Comparison of ENCODE assay signal across 26 cellular contexts in genomic region chr2:234254783-234255521, GRCh38.
DNase-seq lines count a peak whose midpoint lies in the region; ATAC-seq, FAIRE-seq and TF ChIP-seq lines count a peak whose summit lies in the region.
"Had no signal": no experiment of that assay in that cellular context is flagged by ENCODE, and none has a peak within 500 bp of the region (broad histone marks: within the 10 kb centered on the region; RNA-seq: fewer than 3 reads in every experiment).

No MANE protein-coding gene starts in this region.

- H3K79me2 ChIP-seq in PC-9 (ENCODE audit: low read depth) (no peaks in the 10 kb centered on the region), mammary epithelial cell (ENCODE audit: insufficient read depth, low read length) (no peaks in the 10 kb centered on the region)

- in situ Hi-C loops in mammary epithelial cell (cut with MboI; ENCODE audit: low sequenced_read_pairs in 2 of 2): loop anchor here (5.0 to 25.0 kb wide), 4 partner anchors 118 to 280 kb away; partner anchors contain the start of gene ARL4C (in 2 of the 2)

- H3F3A ChIP-seq in PC-9 (ENCODE audit: insufficient read depth, low read depth): peaks cover 63% of the 10 kb centered on the region

- TF ChIP-seq CTCF in PC-9 (conservative IDR thresholded peaks at IDR 0.05) (no peak), mammary epithelial cell (conservative IDR thresholded peaks at IDR 0.05 in 1 of 2, IDR thresholded peaks at IDR 0.05 in 1 of 2; ENCODE audit: extremely low read depth in 1 of 2, insufficient read depth in 1 of 2, low read depth in 1 of 2, low read length in 2 of 2) (peak in 1 of 2 donors; percentile 21), WTC11 (IDR thresholded peaks at IDR 0.05) (no peak)

- FAIRE-seq in G401.6 (lab: Jason Lieb, UNC): peak; percentile 75
- FAIRE-seq: GM12878 had no signal

- H3K9me3 Mint-ChIP-seq in WTC11: no peaks in the 10 kb centered on the region
- H3K9me3 Mint-ChIP-seq: CD8-positive, alpha-beta memory T cell; naive B cell had no signal

- H3K36me3 ChIP-seq in PC-9 (ENCODE audit: low read depth) (no peaks in the 10 kb centered on the region), mammary epithelial cell (ENCODE audit: insufficient read depth, low read length) (no peaks in the 10 kb centered on the region)
- H3K36me3 ChIP-seq: HAP-1, heart left ventricle, transverse colon had no signal

- H3K4me1 Mint-ChIP-seq in WTC11: peaks cover 4% of the 10 kb centered on the region
- H3K4me1 Mint-ChIP-seq: naive B cell had no signal

- no peak overlapping the region for H3K4me3 Mint-ChIP-seq in WTC11
- H3K4me3 Mint-ChIP-seq: activated CD4-positive, alpha-beta memory T cell treated with anti-CD3 and anti-CD28 coated beads, Interleukin-2, amount 10 ng/mL, durations not matched to agents 7 days and 5 days; CD8-positive, alpha-beta memory T cell; naive B cell had no signal

- CTCF ChIA-PET in PC-9 (lab: Charles Lee): no interaction called here
- CTCF ChIA-PET in mammary epithelial cell (lab: Charles Lee; ENCODE audit: low non-redundant PET): no interaction called here
- CTCF ChIA-PET in WTC11 (lab: Charles Lee): no interaction called here

- H3K9me2 ChIP-seq in PC-9 (ENCODE audit: insufficient read depth): no peaks in the 10 kb centered on the region

- WGBS in mammary epithelial cell (ENCODE audit: low coverage, missing lambda C conversion rate): 15% methylated on average over 5 of the region's 5 CpGs

- H3K4me1 ChIP-seq in PC-9 (replicated peaks; ENCODE audit: insufficient read depth) (peaks cover 85% of the 10 kb centered on the region), mammary epithelial cell (ENCODE audit: insufficient read depth, low read length) (peaks cover 87% of the 10 kb centered on the region)
- H3K4me1 ChIP-seq: heart left ventricle, psoas muscle had no signal

- no peaks in the 10 kb centered on the region for H3K36me3 Mint-ChIP-seq in WTC11

- ATAC-seq in WTC11 (no peak), GM21447 (IDR thresholded peaks at IDR 0.05; ENCODE audit: unreplicated experiment) (no peak)
- ATAC-seq: GM12878, heart left ventricle, left colon, psoas muscle, Right ventricle myocardium inferior had no signal

- intact Hi-C loops in PC-9 (cut with micrococcal nuclease; ENCODE audit: unreplicated experiment): no loop called here
- intact Hi-C loops in mammary epithelial cell (cut with micrococcal nuclease): loop anchor here (10.0 kb wide), 2 partner anchors 400 to 700 kb away; partner anchors contain the start of genes HJURP and SH3BP4

- H3K27me3 Mint-ChIP-seq in WTC11 (ENCODE audit: low read depth): no peaks in the 10 kb centered on the region
- H3K27me3 Mint-ChIP-seq: CD8-positive, alpha-beta memory T cell had no signal

- peak in 1 of 2 experiments; percentile 93 for DNase-seq in PC-9
- peak; percentile 91 for DNase-seq in mammary epithelial cell
- DNase-seq in renal cortical epithelial cell (ENCODE audit: low read depth): peak; percentile 88
- DNase-seq in NCI-H1105 (lab: John Stamatoyannopoulos, UW): no peak
- DNase-seq in WTC11 (ENCODE audit: low spot score): no peak
- DNase-seq: activated CD4-positive, alpha-beta memory T cell treated with anti-CD3 and anti-CD28 coated beads, Interleukin-2, amount 10 ng/mL, durations not matched to agents 7 days and 5 days; activated gamma-delta T cell; CD8-positive, alpha-beta memory T cell; DMS79 treated with DMSO at 0.1 percent for 48 hours; heart left ventricle; Kasumi-1; left colon; mesendoderm; naive B cell; NCI-H1105 treated with DMSO at 0.1 percent for 48 hours; NCI-H2081; NCI-H226; psoas muscle; stimulated activated CD8-positive, alpha-beta memory T cell treated with anti-CD3 and anti-CD28 coated beads, Interleukin-4, amount 100 ng/mL, for 48 hours; SW 1271; transverse colon had no signal

- H3K27ac ChIP-seq in PC-9 (peak overlapping the region; percentile 88), mammary epithelial cell (ENCODE audit: insufficient read depth, low read depth, low read length) (peak overlapping the region; percentile 99)
- H3K27ac ChIP-seq: heart left ventricle, psoas muscle, transverse colon had no signal

- H3K27me3 ChIP-seq in PC-9 (ENCODE audit: insufficient read depth, low read depth): no peaks in the 10 kb centered on the region
- H3K27me3 ChIP-seq in mammary epithelial cell (ENCODE audit: insufficient read depth, low read length): no peaks in the 10 kb centered on the region

- H3K4me2 ChIP-seq in PC-9: peak overlapping the region; percentile 23
- peak overlapping the region; percentile 54 for H3K4me2 ChIP-seq in mammary epithelial cell (ENCODE audit: insufficient read depth, low read depth, low read length)

- H3K27ac Mint-ChIP-seq in WTC11: no peak overlapping the region
- H3K27ac Mint-ChIP-seq: activated CD4-positive, alpha-beta memory T cell treated with anti-CD3 and anti-CD28 coated beads, Interleukin-2, amount 10 ng/mL, durations not matched to agents 7 days and 5 days; naive B cell had no signal

- no TSS peak for BruUV-seq in PC-9 (replicated peaks; lab: Mats Ljungman, UMichigan)
- no TSS peak for BruUV-seq in mammary epithelial cell (replicated peaks; lab: Mats Ljungman, UMichigan)

- peak overlapping the region; percentile 88 for H3K9ac ChIP-seq in mammary epithelial cell (ENCODE audit: insufficient read depth, low read length)

- POLR2A ChIA-PET in PC-9 (lab: Charles Lee; ENCODE audit: unreplicated experiment): interaction anchor here (0.6 to 0.7 kb wide), 2 partner anchors 17 to 44 kb away, joined by 4 to 29 read pairs; no protein-coding TSS in a partner anchor
- POLR2A ChIA-PET in WTC11 (lab: Charles Lee): no interaction called here

- no peaks in the 10 kb centered on the region; the same call in 1 of the 2 replicates for H3K9me3 ChIP-seq in PC-9 (ENCODE audit: insufficient read depth, low read depth)
- H3K9me3 ChIP-seq in mammary epithelial cell (replicated peaks; ENCODE audit: insufficient read depth, low read length): no peaks in the 10 kb centered on the region
- H3K9me3 ChIP-seq: HAP-1, heart left ventricle, psoas muscle, transverse colon had no signal

- H2AFZ ChIP-seq in PC-9: no peak overlapping the region; the same call in 1 of the 2 replicates
- no peak overlapping the region for H2AFZ ChIP-seq in mammary epithelial cell (ENCODE audit: low read depth, low read length)

- H3K4me3 ChIP-seq in PC-9: no peak overlapping the region
- H3K4me3 ChIP-seq in mammary epithelial cell (replicated peaks in 1 of 3; ENCODE audit: insufficient read depth in 1 of 3, low read depth in 2 of 3, low read length in 3 of 3): no peak overlapping the region
- H3K4me3 ChIP-seq: GM12878, HAP-1, heart left ventricle, psoas muscle, transverse colon had no signal

- H4K20me1 ChIP-seq in PC-9 (ENCODE audit: insufficient read depth): no peaks in the 10 kb centered on the region
- no peaks in the 10 kb centered on the region for H4K20me1 ChIP-seq in mammary epithelial cell (ENCODE audit: insufficient read depth, low read length)

- dilution Hi-C loops in mammary epithelial cell (cut with HindIII; ENCODE audit: low sequenced_read_pairs): loop anchor here (5.0 kb wide), 1 partner anchor 192 kb away; no protein-coding TSS in a partner anchor

TF ChIP-seq in WTC11, 78 proteins besides CTCF, POLR2A, EP300 and RAD21 (continues in another document):
- TF ChIP-seq OVOL2 (CRISPR knock-in tag; IDR thresholded peaks at IDR 0.05; ENCODE audit: borderline replicate concordance) (no peak), AFF4 (CRISPR knock-in tag; IDR thresholded peaks at IDR 0.05; ENCODE audit: borderline replicate concordance) (no peak), NR1H2 (CRISPR knock-in tag; IDR thresholded peaks at IDR 0.05) (no peak), ESRRA (CRISPR knock-in tag; IDR thresholded peaks at IDR 0.05; ENCODE audit: borderline replicate concordance) (no peak), EMX1 (CRISPR knock-in tag; IDR thresholded peaks at IDR 0.05) (no peak)
- TF ChIP-seq, protein P1, sequence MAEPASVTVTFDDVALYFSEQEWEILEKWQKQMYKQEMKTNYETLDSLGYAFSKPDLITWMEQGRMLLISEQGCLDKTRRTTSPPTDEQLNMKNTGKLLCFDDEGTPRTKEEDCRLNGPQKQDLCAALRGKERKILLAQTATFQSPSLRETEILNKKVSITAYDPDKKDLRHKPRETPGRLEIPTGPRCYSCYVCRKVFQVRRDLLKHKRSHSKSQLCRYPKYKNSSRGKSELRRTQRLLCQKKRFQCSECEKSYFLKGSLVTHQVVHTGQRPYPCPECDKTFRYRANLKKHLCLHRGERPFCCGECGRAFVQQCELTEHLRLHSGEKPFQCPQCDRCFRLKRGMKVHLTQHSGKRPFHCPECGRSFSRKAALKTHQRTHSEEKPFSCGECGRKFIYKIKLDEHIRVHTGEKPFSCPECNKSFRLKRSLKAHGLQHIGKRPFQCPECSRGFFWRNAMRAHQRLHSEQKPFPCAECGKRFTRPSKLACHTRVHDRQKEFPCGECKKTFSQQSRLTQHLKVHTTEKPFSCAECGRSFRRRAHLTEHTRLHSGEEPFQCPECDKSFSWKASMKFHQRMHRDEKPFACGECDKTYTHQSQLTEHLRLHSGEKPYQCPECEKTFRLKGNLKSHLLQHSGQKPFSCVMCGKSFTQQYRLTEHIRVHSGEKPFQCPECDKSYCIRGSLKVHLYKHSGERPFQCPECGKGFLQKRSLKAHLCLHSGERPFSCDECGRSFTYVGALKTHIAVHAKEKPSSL (CRISPR knock-in tag; conservative IDR thresholded peaks at IDR 0.05): no peak

Comparison
In these comparisons a context has a peak if more than half of its experiments do, and no peak if none do; other contexts are left out.
1. DNase-seq: peak in mammary epithelial cell (single experiment) and renal cortical epithelial cell (single experiment); none in NCI-H1105 (single experiment) and WTC11 (single experiment).